8 cellular contexts compared by ENCODE assay signal in the genomic region with DNA sequence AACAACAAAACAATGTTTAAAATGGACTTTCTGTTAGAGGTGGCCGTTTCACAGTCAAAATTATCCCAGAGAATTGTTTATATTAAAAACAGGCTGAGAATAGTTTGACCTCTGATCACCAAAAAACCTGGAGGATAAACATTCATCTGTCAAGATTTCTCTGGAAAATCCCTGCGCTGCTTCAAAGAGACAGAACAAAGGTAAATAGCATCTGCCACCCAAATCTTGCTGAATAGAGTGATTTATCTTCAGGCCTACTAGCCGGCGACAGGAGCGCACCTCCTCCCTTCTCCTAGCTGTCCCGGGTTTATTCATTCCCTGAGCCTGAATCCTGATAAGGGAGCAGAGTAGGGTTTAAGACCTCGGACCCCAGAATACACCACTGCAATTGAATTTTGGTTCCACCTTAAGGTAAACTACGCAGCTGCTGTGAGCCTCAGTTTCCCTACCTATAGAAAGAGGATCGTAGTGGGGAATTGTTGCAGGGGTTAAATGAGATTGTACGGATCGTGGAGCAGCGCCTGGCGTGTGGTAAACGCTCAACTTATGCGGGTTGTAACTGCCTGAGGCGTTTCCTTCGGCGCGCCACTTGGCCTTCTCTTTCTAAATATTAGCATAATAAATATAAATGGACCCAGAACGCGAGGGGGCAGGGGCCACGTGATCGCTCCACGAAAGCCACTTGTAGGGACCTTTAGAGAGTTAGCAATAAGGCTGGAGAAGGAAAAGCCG. TPM values are rescaled to one million over a fixed set of nuclear protein-coding genes. Genes with fewer than 3 reads are reported as not detected.
DNase-seq lines count a peak whose midpoint lies in the region; ATAC-seq and TF ChIP-seq lines count a peak whose summit lies in the region.

No MANE protein-coding gene starts in this region.

- peak overlapping the region; percentile 88 for H2AFZ ChIP-seq in hepatocyte

- H3K4me2 ChIP-seq in hepatocyte = peak overlapping the region; percentile 96

- H3K9me3 Mint-ChIP-seq in activated CD4-positive, alpha-beta T cell treated with anti-CD3 and anti-CD28 coated beads, Interleukin-2, amount 10 ng/mL, durations not matched to agents 7 days and 5 days = no peaks in the 10 kb centered on the region

- peaks cover 3% of the 10 kb centered on the region for H3K36me3 Mint-ChIP-seq in activated CD4-positive, alpha-beta T cell treated with anti-CD3 and anti-CD28 coated beads, Interleukin-2, amount 10 ng/mL, durations not matched to agents 7 days and 5 days (ENCODE audit: low read depth)

- no peaks in the 10 kb centered on the region for H3K36me3 ChIP-seq in hepatocyte (replicated peaks; ENCODE audit: insufficient read depth, low read depth)
- no peaks in the 10 kb centered on the region for H3K36me3 ChIP-seq in rectal smooth muscle tissue (ENCODE audit: control insufficient read depth, insufficient read depth, low read length)

- POLR2A ChIA-PET in activated CD4-positive, alpha-beta T cell treated with anti-CD3 and anti-CD28 coated beads, Interleukin-2, amount 10 ng/mL, durations not matched to agents 7 days and 5 days (lab: Charles Lee) = no interaction called here

- peaks cover 7% of the 10 kb centered on the region for H3K27me3 Mint-ChIP-seq in activated CD4-positive, alpha-beta T cell treated with anti-CD3 and anti-CD28 coated beads, Interleukin-2, amount 10 ng/mL, durations not matched to agents 7 days and 5 days

- H3K27ac Mint-ChIP-seq in activated CD4-positive, alpha-beta T cell treated with anti-CD3 and anti-CD28 coated beads, Interleukin-2, amount 10 ng/mL, durations not matched to agents 7 days and 5 days = peak overlapping the region; percentile 74

- H3K27ac ChIP-seq in hepatocyte (peak overlapping the region; percentile 100), rectal smooth muscle tissue (ENCODE audit: low read depth, low read length) (peak overlapping the region; percentile 95)

- no peak for DNase-seq in activated CD4-positive, alpha-beta T cell treated with anti-CD3 and anti-CD28 coated beads, Interleukin-2, amount 10 ng/mL, durations not matched to agents 7 days and 5 days
- DNase-seq in activated CD4-positive, alpha-beta T cell treated with anti-CD3 and anti-CD28 coated beads, Interleukin-2, amount 50 U/mL, for 4 hours = no peak
- DNase-seq in NCI-H524 treated with DMSO at 0.1 percent for 48 hours (lab: John Stamatoyannopoulos, UW) (peak; percentile 26), amniotic epithelial cell (ENCODE audit: low read depth) (peak; percentile 40), hepatocyte (ENCODE audit: low spot score) (peak; percentile 42)
- DNase-seq in stimulated activated naive CD4-positive, alpha-beta T cell (lab: John Stamatoyannopoulos, UW) = no peak

- H3K79me2 ChIP-seq in hepatocyte = peaks cover 34% of the 10 kb centered on the region

- peaks cover 2% of the 10 kb centered on the region for H4K20me1 ChIP-seq in hepatocyte (ENCODE audit: insufficient read depth, poor library complexity, severe bottlenecking)

- peak overlapping the region; percentile 74 for H3K4me3 Mint-ChIP-seq in activated CD4-positive, alpha-beta T cell treated with anti-CD3 and anti-CD28 coated beads, Interleukin-2, amount 10 ng/mL, durations not matched to agents 7 days and 5 days

- no peaks in the 10 kb centered on the region for H3K27me3 ChIP-seq in hepatocyte
- no peaks in the 10 kb centered on the region for H3K27me3 ChIP-seq in rectal smooth muscle tissue (ENCODE audit: control insufficient read depth, insufficient read depth, low read length)

- H3K9ac ChIP-seq in rectal smooth muscle tissue (ENCODE audit: low read length) = peak overlapping the region; percentile 70

- H3K9me2 ChIP-seq in hepatocyte (replicated peaks; ENCODE audit: insufficient read depth) = no peaks in the 10 kb centered on the region

- CTCF ChIA-PET in activated CD4-positive, alpha-beta T cell treated with anti-CD3 and anti-CD28 coated beads, Interleukin-2, amount 10 ng/mL, durations not matched to agents 7 days and 5 days (lab: Charles Lee) = no interaction called here

- H3K4me1 ChIP-seq in hepatocyte (ENCODE audit: insufficient read depth) (peaks cover 27% of the 10 kb centered on the region), rectal smooth muscle tissue (ENCODE audit: control insufficient read depth, insufficient read depth, low read length) (peaks cover 14% of the 10 kb centered on the region)

- peak overlapping the region; percentile 94 for H3K4me3 ChIP-seq in hepatocyte
- H3K4me3 ChIP-seq in rectal smooth muscle tissue (ENCODE audit: low read length) = peak overlapping the region; percentile 91

- WGBS in hepatocyte (ENCODE audit: low lambda C conversion rate, missing lambda C conversion rate) = 2% methylated on average over 25 of the region's 25 CpGs

- peak; percentile 13 for ATAC-seq in HG02981 (IDR thresholded peaks at IDR 0.05; ENCODE audit: unreplicated experiment)

- no peaks in the 10 kb centered on the region for H3K9me3 ChIP-seq in hepatocyte (ENCODE audit: low read depth)

- H3K4me1 Mint-ChIP-seq in activated CD4-positive, alpha-beta T cell treated with anti-CD3 and anti-CD28 coated beads, Interleukin-2, amount 10 ng/mL, durations not matched to agents 7 days and 5 days = peaks cover 23% of the 10 kb centered on the region

- no peak for TF ChIP-seq CTCF in hepatocyte (IDR thresholded peaks at IDR 0.05; ENCODE audit: poor library complexity)

RNA-seq across cellular contexts. Expression of a gene that starts 0.5 kb away (rescaled TPM):
- total RNA-seq in activated CD4-positive, alpha-beta T cell treated with anti-CD3 and anti-CD28 coated beads, Interleukin-2, amount 10 ng/mL, durations not matched to agents 7 days and 5 days = 1 to 10 TPM; 5.2 to 7.0 TPM
- 28.3 and 38.5 TPM in 2 replicates for total RNA-seq in hepatocyte
- 31.2 and 35.7 TPM in 2 replicates for polyA plus RNA-seq in hepatocyte

Comparison
In these comparisons a context has a peak if more than half of its experiments do, and no peak if none do; other contexts are left out.
1. DNase-seq: peak in NCI-H524 treated with DMSO at 0.1 percent for 48 hours (single experiment), amniotic epithelial cell (single experiment) and hepatocyte (single experiment); none in activated CD4-positive, alpha-beta T cell treated with anti-CD3 and anti-CD28 coated beads, Interleukin-2, amount 10 ng/mL, durations not matched to agents 7 days and 5 days (single experiment), activated CD4-positive, alpha-beta T cell treated with anti-CD3 and anti-CD28 coated beads, Interleukin-2, amount 50 U/mL, for 4 hours (0 of 2) and stimulated activated naive CD4-positive, alpha-beta T cell (0 of 6).